In genomic region chr4:40601641-40602040, GRCh38 we compare ENCODE assay signal across 1 cellular context.
TF ChIP-seq lines count a peak whose summit lies in the region.

No MANE protein-coding gene starts in this region.

TF ChIP-seq in SK-N-SH treated with all-trans-retinoic acid at 6 μM for 48 hours, 23 proteins besides CTCF, POLR2A, EP300 and RAD21 (continued from another document):
- no peak for TF ChIP-seq CSRNP3 (CRISPR knock-in tag; IDR thresholded peaks at IDR 0.05)
- TF ChIP-seq ZNF70 (CRISPR knock-in tag; IDR thresholded peaks at IDR 0.05), result no peak
- no peak for TF ChIP-seq ZNF8 (CRISPR knock-in tag; IDR thresholded peaks at IDR 0.05)
- TF ChIP-seq BACH2 (CRISPR knock-in tag; IDR thresholded peaks at IDR 0.05; ENCODE audit: borderline replicate concordance), result no peak
- no peak for TF ChIP-seq ZFP3 (CRISPR knock-in tag; IDR thresholded peaks at IDR 0.05)
- TF ChIP-seq ZC3H10 (CRISPR knock-in tag; IDR thresholded peaks at IDR 0.05), result no peak
- TF ChIP-seq CSDC2 (CRISPR knock-in tag; IDR thresholded peaks at IDR 0.05), result no peak
- TF ChIP-seq TOX (CRISPR knock-in tag; IDR thresholded peaks at IDR 0.05; ENCODE audit: borderline replicate concordance), result no peak
- no peak for TF ChIP-seq SNAI2 (CRISPR knock-in tag; IDR thresholded peaks at IDR 0.05)
- no peak for TF ChIP-seq ZNF565 (CRISPR knock-in tag; conservative IDR thresholded peaks at IDR 0.05; ENCODE audit: low read depth)
TF ChIP-seq in SK-N-SH treated with all-trans-retinoic acid at 6 μM for 48 hours: peak in this region for 0.
